1 cellular context compared by ENCODE assay signal in genomic region chr3:107493134-107493533, GRCh38.
TF ChIP-seq lines count a peak whose summit lies in the region.

No MANE protein-coding gene starts in this region.

TF ChIP-seq in GM23338, 12 proteins besides CTCF, POLR2A, EP300 and RAD21 (continued from another document):
- TF ChIP-seq ZNF462 (CRISPR knock-in tag; IDR thresholded peaks at IDR 0.05) (no peak), STAT1 (IDR thresholded peaks at IDR 0.05; ENCODE audit: unreplicated experiment) (no peak), POLR2AphosphoS5 (IDR thresholded peaks at IDR 0.05; ENCODE audit: low read depth) (no peak), EZH2phosphoT487 (IDR thresholded peaks at IDR 0.05; ENCODE audit: unreplicated experiment) (no peak), ZNF331 (CRISPR knock-in tag; IDR thresholded peaks at IDR 0.05; ENCODE audit: low read depth) (no peak), ZNF114 (CRISPR knock-in tag; IDR thresholded peaks at IDR 0.05) (no peak), REST (IDR thresholded peaks at IDR 0.05; ENCODE audit: unreplicated experiment) (no peak), EZH2 (IDR thresholded peaks at IDR 0.05; ENCODE audit: low read depth, unreplicated experiment) (no peak)
